Comparison of ENCODE assay signal across 14 cellular contexts in the genomic region with DNA sequence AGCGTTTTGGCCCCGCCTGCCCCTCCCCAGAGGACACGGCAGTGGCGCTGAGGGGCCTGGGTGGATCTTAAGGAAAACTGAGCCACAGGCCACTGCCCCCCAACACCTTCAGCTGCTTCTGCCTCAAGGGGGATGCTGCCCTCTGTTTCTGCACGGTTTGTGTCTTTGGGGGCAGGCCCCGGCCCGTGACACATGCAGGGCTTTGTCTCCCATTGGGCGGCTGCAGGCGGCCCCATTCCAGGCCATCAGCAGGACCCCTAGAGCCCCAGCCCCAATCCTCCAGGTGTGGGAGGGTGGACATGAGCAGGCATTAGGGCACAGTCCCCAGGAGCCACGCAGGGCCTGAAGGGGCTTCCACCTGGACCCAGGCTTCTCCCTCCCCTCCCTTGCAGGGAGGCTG.
"Had no signal": no experiment of that assay in that cellular context is flagged by ENCODE, and none has a peak within 500 bp of the region (broad histone marks: within the 10 kb centered on the region; RNA-seq: fewer than 3 reads in every experiment).

No MANE protein-coding gene starts in this region.

- H3K27ac ChIP-seq: brain microvascular endothelial cell, coronary artery, left lung, ovary, spleen, thyroid gland, vagina had no signal

- H3K36me3 ChIP-seq: brain microvascular endothelial cell, left lung, ovary, spleen, thyroid gland, vagina had no signal

- H3K9me3 Mint-ChIP-seq: activated CD4-positive, alpha-beta T cell treated with anti-CD3 and anti-CD28 coated beads, Interleukin-2, amount 10 ng/mL, durations not matched to agents 7 days and 5 days; activated T-cell treated with anti-CD3 and anti-CD28 coated beads, Interleukin-2, amount 50 U/mL, for 72 hours had no signal

- H3K4me3 Mint-ChIP-seq: activated CD4-positive, alpha-beta T cell treated with anti-CD3 and anti-CD28 coated beads, Interleukin-2, amount 10 ng/mL, durations not matched to agents 7 days and 5 days; activated T-cell treated with anti-CD3 and anti-CD28 coated beads, Interleukin-2, amount 50 U/mL, for 72 hours; stimulated activated memory B cell treated with anti-CD40 and anti-IgM and Interleukin-4, amounts not matched to agents 10 μg/mL and 1 μg/mL and 100 μg/mL, for 72 hours had no signal

- H3K36me3 Mint-ChIP-seq: naive B cell; stimulated activated memory B cell treated with anti-CD40 and anti-IgM and Interleukin-4, amounts not matched to agents 10 μg/mL and 1 μg/mL and 100 μg/mL, for 72 hours had no signal

- DNase-seq: central memory CD4-positive, alpha-beta T cell; T1000 had no signal

- H3K27me3 ChIP-seq: brain microvascular endothelial cell, ovary, thyroid gland, vagina had no signal

- H3K4me1 ChIP-seq: left lung, vagina had no signal

- H3K9me3 ChIP-seq: left lung, ovary, spleen, thyroid gland, vagina had no signal

- H3K4me3 ChIP-seq: left lung, ovary, spleen, thyroid gland, vagina had no signal

- ATAC-seq: activated CD4-positive, CD25-positive, alpha-beta regulatory T cell treated with anti-CD3 and anti-CD28 coated beads, Interleukin-2, amount 50 U/mL, for 24 hours had no signal

- H3K27ac Mint-ChIP-seq: activated CD4-positive, alpha-beta T cell treated with anti-CD3 and anti-CD28 coated beads, Interleukin-2, amount 10 ng/mL, durations not matched to agents 7 days and 5 days; activated T-cell treated with anti-CD3 and anti-CD28 coated beads, Interleukin-2, amount 50 U/mL, for 72 hours; naive B cell; stimulated activated memory B cell treated with anti-CD40 and anti-IgM and Interleukin-4, amounts not matched to agents 10 μg/mL and 1 μg/mL and 100 μg/mL, for 72 hours had no signal
